ENCODE assay signal across 24 cellular contexts in the genomic region with DNA sequence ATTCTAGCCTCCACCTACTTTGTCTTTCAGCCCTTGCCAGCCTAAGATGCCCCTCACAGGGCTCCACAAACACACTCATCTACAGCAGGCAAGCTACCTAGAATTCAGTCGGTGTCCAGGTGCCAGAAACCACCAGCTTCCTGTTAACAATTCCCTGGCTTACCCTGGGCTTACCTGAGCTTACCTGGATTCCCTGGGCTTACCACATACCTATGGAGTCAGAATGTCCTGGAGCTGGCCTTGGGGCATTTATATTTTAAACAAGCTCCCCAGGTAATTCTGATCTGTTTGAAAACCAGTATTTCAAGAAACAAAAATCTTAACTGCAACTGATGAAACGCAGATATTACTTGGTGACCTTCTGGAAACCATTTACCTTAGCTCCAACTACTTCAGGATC.
DNase-seq lines count a peak whose midpoint lies in the region; ATAC-seq and TF ChIP-seq lines count a peak whose summit lies in the region.
"Had no signal": no experiment of that assay in that cellular context is flagged by ENCODE, and none has a peak within 500 bp of the region (broad histone marks: within the 10 kb centered on the region; RNA-seq: fewer than 3 reads in every experiment).

No MANE protein-coding gene starts in this region.

- DNase-seq in PC-3 (peak; percentile 61), breast epithelium (ENCODE audit: low spot score in 2 of 2) (no peak), foreskin keratinocyte (peak in 1 of 2 donors; percentile 51), NCI-H1092 (lab: John Stamatoyannopoulos, UW) (no peak)
- DNase-seq: CD8-positive, alpha-beta memory T cell; DMS153; GOT3; HCEC 1CT; KBM-7; MM.1S; NCI-H1048; NCI-H1417 treated with DMSO at 0.1 percent for 48 hours; NCI-H1694 treated with DMSO at 0.1 percent for 48 hours; NCI-H2081; NCI-H226; NCI-H510A; NCI-H69; SJCRH30 had no signal

- POLR2A ChIA-PET in PC-3 (lab: Charles Lee; ENCODE audit: unreplicated experiment), result interaction anchor here (0.6 kb wide), 1 partner anchor 27 kb away, joined by 4 read pairs; no protein-coding TSS in a partner anchor

- no TSS peak for BruUV-seq in PC-3 (replicated peaks; lab: Mats Ljungman, UMichigan)

- intact Hi-C loops in PC-3 (cut with micrococcal nuclease), result no loop called here
- intact Hi-C loops in breast epithelium (cut with DNase I; ENCODE audit: low total_unique reads), result no loop called here

- no peaks in the 10 kb centered on the region for H3K9me3 ChIP-seq in PC-3 (ENCODE audit: low read length)
- no peaks in the 10 kb centered on the region for H3K9me3 ChIP-seq in breast epithelium
- H3K9me3 ChIP-seq: SJCRH30 had no signal

- no peak for ATAC-seq in PC-3
- ATAC-seq in foreskin keratinocyte, result peak; percentile 40
- ATAC-seq in GM18498 (IDR thresholded peaks at IDR 0.05; ENCODE audit: unreplicated experiment), result no peak
- ATAC-seq in GM18861 (IDR thresholded peaks at IDR 0.05; ENCODE audit: unreplicated experiment), result no peak
- no peak for ATAC-seq in activated CD4-positive, CD25-positive, alpha-beta regulatory T cell treated with anti-CD3 and anti-CD28 coated beads, Interleukin-2, amount 50 U/mL, for 24 hours
- ATAC-seq: Right ventricle myocardium inferior, SK-N-SH treated with all-trans-retinoic acid at 6 μM for 48 hours had no signal

- no peak for TF ChIP-seq POLR2A in breast epithelium (IDR thresholded peaks at IDR 0.05)

- no peaks in the 10 kb centered on the region for H3K79me2 ChIP-seq in PC-3 (ENCODE audit: low read length)

- H2AFZ ChIP-seq in PC-3 (ENCODE audit: low read length), result 0 out of 2 replicates have a peak overlapping the region, but pooled peaks have one; percentile 20

- H3K4me3 ChIP-seq in PC-3 (ENCODE audit: low read length) (no peak overlapping the region), breast epithelium (no peak overlapping the region)
- H3K4me3 ChIP-seq: SJCRH30 had no signal

- H3K36me3 ChIP-seq in PC-3 (ENCODE audit: low read depth, low read length) (no peaks in the 10 kb centered on the region), breast epithelium (no peaks in the 10 kb centered on the region)
- H3K36me3 ChIP-seq: SJCRH30 had no signal

- H3K27ac ChIP-seq in PC-3 (ENCODE audit: low read length), result no peak overlapping the region
- peak overlapping the region; percentile 16 to 52 for H3K27ac ChIP-seq in breast epithelium
- H3K27ac ChIP-seq in foreskin keratinocyte, result no peak overlapping the region
- H3K27ac ChIP-seq: C4-2B, SJCRH30 had no signal

- peaks cover 9% of the 10 kb centered on the region for H3K4me1 ChIP-seq in PC-3 (ENCODE audit: insufficient read depth, low read length)
- no peaks in the 10 kb centered on the region for H3K4me1 ChIP-seq in breast epithelium
- H3K4me1 ChIP-seq in foreskin keratinocyte, result peaks cover under 1% of the 10 kb centered on the region

- CTCF ChIA-PET in PC-3 (lab: Charles Lee), result interaction anchor here (0.6 to 0.7 kb wide), 2 partner anchors 58 to 217 kb away, joined by 3 read pairs; no protein-coding TSS in a partner anchor

- TF ChIP-seq CTCF in PC-3 (conservative IDR thresholded peaks at IDR 0.05; ENCODE audit: low read depth, low read length) (no peak), breast epithelium (IDR thresholded peaks at IDR 0.05) (no peak), foreskin keratinocyte (conservative IDR thresholded peaks at IDR 0.05) (no peak)

- H3K4me2 ChIP-seq in PC-3 (ENCODE audit: low read length), result 0 out of 2 replicates have a peak overlapping the region, but pooled peaks have one; percentile 3

- no peaks in the 10 kb centered on the region for H3K27me3 ChIP-seq in PC-3 (ENCODE audit: low read length)
- H3K27me3 ChIP-seq in breast epithelium, result no peaks in the 10 kb centered on the region
- no peaks in the 10 kb centered on the region for H3K27me3 ChIP-seq in foreskin keratinocyte

- H3F3A ChIP-seq in PC-3 (ENCODE audit: low read length, unreplicated experiment), result no peaks in the 10 kb centered on the region

- H4K20me1 ChIP-seq in PC-3 (ENCODE audit: low read length), result no peaks in the 10 kb centered on the region

- H3K9me2 ChIP-seq in PC-3 (replicated peaks; ENCODE audit: low read length), result no peaks in the 10 kb centered on the region

- no peak overlapping the region for H3K9ac ChIP-seq in PC-3 (ENCODE audit: low read length)

Comparison
In these comparisons a context has a peak if more than half of its experiments do, and no peak if none do; other contexts are left out.
1. H3K27ac ChIP-seq: peak in breast epithelium (2 of 2); none in PC-3 (single experiment) and foreskin keratinocyte (single experiment).